In the genomic region with DNA sequence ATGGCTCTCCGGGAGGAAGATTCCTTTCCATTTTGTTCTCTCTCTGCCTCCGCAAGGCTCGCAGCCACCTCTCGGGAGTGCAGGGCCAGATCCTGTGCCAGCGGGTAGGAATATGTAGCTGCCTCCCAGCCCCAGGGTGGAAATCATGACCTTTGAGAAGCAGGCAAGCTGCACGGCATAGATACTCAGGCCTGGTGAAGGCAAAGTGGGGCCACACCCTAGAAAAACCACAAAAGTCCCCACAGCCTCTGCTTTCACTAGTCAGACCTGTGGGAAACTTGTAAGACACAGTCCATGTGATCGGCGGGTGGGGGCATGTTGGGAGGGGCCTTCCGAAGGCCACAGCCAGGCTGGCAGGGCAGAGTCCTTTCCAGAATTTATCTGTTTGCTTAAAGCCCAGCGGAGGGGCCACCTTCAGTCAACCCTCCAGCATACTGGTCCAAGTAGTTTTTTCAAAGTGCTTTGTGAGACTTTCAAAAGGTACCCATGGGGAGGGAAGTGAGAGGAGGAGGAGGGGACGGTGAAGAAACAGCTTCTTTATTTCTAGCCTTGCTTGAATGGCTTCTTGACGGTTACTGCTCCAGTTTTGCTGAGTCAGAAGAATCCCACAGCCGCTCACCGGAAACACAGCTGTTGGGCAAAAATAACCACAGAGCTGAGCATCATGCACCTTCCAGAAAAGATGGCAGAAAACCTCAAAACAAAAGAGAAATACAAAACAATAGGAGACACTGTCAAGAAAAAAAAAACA, we compare ENCODE assay signal across 1 cellular context.
TF ChIP-seq lines count a peak whose summit lies in the region.

A gene (plus strand): TSS at position 52 of the 751 bp plus-strand sequence. CDS start 16,562 bp downstream, outside the sequence.

TF ChIP-seq in endothelial cell of umbilical vein, 7 proteins besides CTCF, POLR2A, EP300 and RAD21 (continued from another document):
- no peak for TF ChIP-seq GATA2 (IDR thresholded peaks at IDR 0.05; ENCODE audit: insufficient read depth, insufficient read length, low read depth, low read length)
- TF ChIP-seq, protein P1, sequence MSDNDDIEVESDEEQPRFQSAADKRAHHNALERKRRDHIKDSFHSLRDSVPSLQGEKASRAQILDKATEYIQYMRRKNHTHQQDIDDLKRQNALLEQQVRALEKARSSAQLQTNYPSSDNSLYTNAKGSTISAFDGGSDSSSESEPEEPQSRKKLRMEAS (IDR thresholded peaks at IDR 0.05; ENCODE audit: insufficient read depth, insufficient read length): no peak
TF ChIP-seq in endothelial cell of umbilical vein: peak in this region for 0.
